In genomic region chr2:64737547-64737946, GRCh38 we compare ENCODE assay signal across 10 cellular contexts.
DNase-seq lines count a peak whose midpoint lies in the region; ATAC-seq lines count a peak whose summit lies in the region.
"Had no signal": no experiment of that assay in that cellular context is flagged by ENCODE, and none has a peak within 500 bp of the region (broad histone marks: within the 10 kb centered on the region; RNA-seq: fewer than 3 reads in every experiment).

No MANE protein-coding gene starts in this region.

- peaks cover 5% of the 10 kb centered on the region; the same call in 1 of the 2 replicates for H3K36me3 ChIP-seq in Karpas-422 (ENCODE audit: insufficient read depth, low read length)

- peaks cover 75% of the 10 kb centered on the region for H3K79me2 ChIP-seq in Karpas-422 (ENCODE audit: low read length)

- no peak overlapping the region for H3K4me3 ChIP-seq in Karpas-422 (ENCODE audit: low read length)

- H3K9me2 ChIP-seq in Karpas-422 (replicated peaks; ENCODE audit: insufficient read depth, low read length), result no peaks in the 10 kb centered on the region

- H3K27me3 ChIP-seq in Karpas-422 (ENCODE audit: low read length), result no peaks in the 10 kb centered on the region

- H3K4me2 ChIP-seq in Karpas-422 (ENCODE audit: low read depth, low read length, poor library complexity, severe bottlenecking), result no peak overlapping the region

- H4K20me1 ChIP-seq in Karpas-422 (ENCODE audit: insufficient read depth, low read depth, low read length), result no peaks in the 10 kb centered on the region

- H2AFZ ChIP-seq in Karpas-422 (ENCODE audit: low read length), result no peak overlapping the region

- ATAC-seq in GM18858 (IDR thresholded peaks at IDR 0.05; ENCODE audit: unreplicated experiment) (peak; percentile 54), GM21447 (IDR thresholded peaks at IDR 0.05; ENCODE audit: unreplicated experiment) (peak; percentile 50), GM19455 (IDR thresholded peaks at IDR 0.05; ENCODE audit: unreplicated experiment) (no peak)

- no peak overlapping the region for H3K9ac ChIP-seq in Karpas-422 (ENCODE audit: low read length)

- peaks cover 36% of the 10 kb centered on the region for H3K4me1 ChIP-seq in Karpas-422 (ENCODE audit: low read length)

- no peaks in the 10 kb centered on the region for H3K9me3 ChIP-seq in Karpas-422 (ENCODE audit: low read length)

- peak overlapping the region; percentile 36 for H3K27ac ChIP-seq in Karpas-422 (ENCODE audit: low read length)

- DNase-seq in Karpas-422 (no peak), foreskin melanocyte (peak; percentile 35), C1 segment of cervical spinal cord (lab: John Stamatoyannopoulos, UW) (no peak), superior temporal gyrus (ENCODE audit: extremely low spot score) (no peak), HCEC 1CT (no peak)
- DNase-seq: NCI-H1694 treated with DMSO at 0.1 percent for 48 hours; stimulated activated CD8-positive, alpha-beta memory T cell treated with anti-CD3 and anti-CD28 coated beads, Interleukin-4, amount 100 ng/mL, for 48 hours had no signal
